Comparison of ENCODE assay signal across 24 cellular contexts in the genomic region with DNA sequence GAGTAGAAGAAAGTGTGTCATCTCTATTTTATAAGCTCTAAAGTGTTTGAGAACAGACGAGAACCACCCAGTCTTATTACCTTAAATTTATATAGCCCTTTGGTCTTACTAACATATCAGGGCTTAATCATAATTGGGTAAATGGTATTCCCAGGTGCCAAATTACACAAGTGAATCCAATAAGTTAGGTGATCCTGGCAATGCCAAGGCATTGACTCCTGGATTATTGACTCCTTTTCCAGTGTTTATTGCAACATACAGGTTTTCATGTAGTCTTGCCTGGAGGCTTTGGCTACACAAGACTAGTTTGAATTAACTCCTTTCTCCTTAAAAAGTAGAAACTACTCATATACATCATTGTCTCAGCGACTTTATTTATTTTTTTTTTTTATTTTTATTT.
"Had no signal": no experiment of that assay in that cellular context is flagged by ENCODE, and none has a peak within 500 bp of the region (broad histone marks: within the 10 kb centered on the region; RNA-seq: fewer than 3 reads in every experiment).

No MANE protein-coding gene starts in this region.

- H3K9ac ChIP-seq: KMS-11, SK-N-SH had no signal

- DNase-seq: Kasumi-1; MV-4-11; NCI-H1048; NCI-H1105; NCI-H1417; NCI-H1436 treated with DMSO at 0.1 percent for 48 hours; NCI-H1694; NCI-H187 treated with DMSO at 0.1 percent for 48 hours; NCI-H2029 treated with DMSO at 0.1 percent for 48 hours; NCI-H2171 treated with DMSO at 0.1 percent for 48 hours; NCI-H345; NCI-H446 treated with DMSO at 0.1 percent for 48 hours; NCI-H510A treated with DMSO at 0.1 percent for 48 hours; NCI-H526; NK-92 treated with Interleukin-12 subunit alpha and Interleukin-12 subunit beta, amount 100 ng/mL, for 24 hours; PC-3; SHP77; SK-N-SH; SW 1271 had no signal

- H3K4me3 ChIP-seq: K562 had no signal

- H3K9me3 Mint-ChIP-seq: IgD-negative memory B cell had no signal

- H3K27ac Mint-ChIP-seq: IgD-negative memory B cell had no signal

- FAIRE-seq: K562 had no signal

- H3K36me3 Mint-ChIP-seq: IgD-negative memory B cell had no signal

- H3K27ac ChIP-seq: KMS-11, RWPE1 had no signal

- ATAC-seq: K562, Panc1, PC-3 had no signal

- H3K9me3 ChIP-seq: SK-N-SH had no signal

- H3K4me2 ChIP-seq: KMS-11, SK-N-SH had no signal

- H3K4me3 Mint-ChIP-seq: IgD-negative memory B cell had no signal
